ENCODE assay signal across 31 cellular contexts in the genomic region with DNA sequence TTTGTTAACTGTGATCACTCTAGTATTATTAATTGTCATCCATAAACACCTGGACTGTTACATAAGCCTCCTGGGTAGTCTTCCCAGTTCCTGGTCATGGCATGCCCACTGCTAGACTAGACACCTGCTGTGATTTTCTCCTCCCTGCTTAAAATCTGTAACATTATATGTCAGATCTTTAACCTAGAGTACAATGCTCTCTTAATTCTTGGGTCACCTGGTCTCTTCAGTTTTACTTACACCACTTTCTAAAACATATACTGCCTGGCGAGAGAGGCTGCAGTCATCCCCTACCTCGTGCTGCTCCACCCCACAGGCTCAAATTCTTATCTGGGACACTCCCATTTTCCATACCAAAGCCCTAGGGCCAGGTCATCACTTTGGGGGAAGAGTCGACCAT.
DNase-seq lines count a peak whose midpoint lies in the region; ATAC-seq and TF ChIP-seq lines count a peak whose summit lies in the region.
"Had no signal": no experiment of that assay in that cellular context is flagged by ENCODE, and none has a peak within 500 bp of the region (broad histone marks: within the 10 kb centered on the region; RNA-seq: fewer than 3 reads in every experiment).

No MANE protein-coding gene starts in this region.

- H3K4me1 Mint-ChIP-seq in GM23338 (peaks cover 8% of the 10 kb centered on the region), endodermal cell (peaks cover 48% of the 10 kb centered on the region), mesothelial cell of epicardium (peaks cover 13% of the 10 kb centered on the region)
- H3K4me1 Mint-ChIP-seq: activated CD4-positive, alpha-beta T cell treated with anti-CD3 and anti-CD28 coated beads for 36 hours; activated naive CD4-positive, alpha-beta T cell treated with anti-CD3 and anti-CD28 coated beads, Interleukin-2, amount 50 U/mL, for 24 hours; natural killer cell had no signal

- TF ChIP-seq CTCF in GM23338 (conservative IDR thresholded peaks at IDR 0.05; ENCODE audit: low read depth in 2 of 2), result no peak
- TF ChIP-seq CTCF in endodermal cell (conservative IDR thresholded peaks at IDR 0.05), result no peak
- TF ChIP-seq CTCF in mesothelial cell of epicardium (IDR thresholded peaks at IDR 0.05; ENCODE audit: unreplicated experiment), result no peak

- no peaks in the 10 kb centered on the region for H3K9me2 ChIP-seq in GM23338 (ENCODE audit: insufficient read depth)

- H3K4me3 Mint-ChIP-seq in GM23338 (no peak overlapping the region), endodermal cell (no peak overlapping the region), mesothelial cell of epicardium (no peak overlapping the region)
- H3K4me3 Mint-ChIP-seq: activated CD4-positive, alpha-beta T cell treated with anti-CD3 and anti-CD28 coated beads for 36 hours; activated naive CD4-positive, alpha-beta T cell treated with anti-CD3 and anti-CD28 coated beads, Interleukin-2, amount 50 U/mL, for 24 hours; brain; natural killer cell had no signal

- no peaks in the 10 kb centered on the region for H3K36me3 ChIP-seq in GM23338 (ENCODE audit: insufficient read depth)
- H3K36me3 ChIP-seq in endodermal cell (ENCODE audit: control insufficient read depth, insufficient read depth, low read length), result peaks cover 54% of the 10 kb centered on the region
- H3K36me3 ChIP-seq: BLaER1, SJCRH30, tibial nerve had no signal

- H3K79me2 ChIP-seq in GM23338 (replicated peaks; ENCODE audit: insufficient read depth), result no peaks in the 10 kb centered on the region

- no peak overlapping the region for H3K27ac ChIP-seq in GM23338 (ENCODE audit: low read depth)
- H3K27ac ChIP-seq in endodermal cell (ENCODE audit: low read depth, low read length), result no peak overlapping the region
- H3K27ac ChIP-seq: BLaER1, heart left ventricle, SJCRH30, tibial nerve had no signal

- H3K27ac Mint-ChIP-seq in GM23338 (no peak overlapping the region), endodermal cell (peak overlapping the region; percentile 41), mesothelial cell of epicardium (no peak overlapping the region)
- H3K27ac Mint-ChIP-seq: activated CD4-positive, alpha-beta T cell treated with anti-CD3 and anti-CD28 coated beads for 36 hours; activated naive CD4-positive, alpha-beta T cell treated with anti-CD3 and anti-CD28 coated beads, Interleukin-2, amount 50 U/mL, for 24 hours; activated T-helper 2 cell treated with anti-CD3 and anti-CD28 coated beads, Interferon-gamma antibody, Interleukin-2, Interleukin-4, amounts not matched to agents 10 μg/mL and 5 μg/mL and 100 μg/mL, durations not matched to agents 14 hours and 24 hours and 36 hours; natural killer cell had no signal

- no peak overlapping the region for H3K9ac ChIP-seq in endodermal cell (ENCODE audit: extremely low read depth, low read length, poor library complexity, severe bottlenecking)
- H3K9ac ChIP-seq: BLaER1 had no signal

- no peaks in the 10 kb centered on the region for H3F3A ChIP-seq in GM23338 (replicated peaks; ENCODE audit: low read depth)

- H3K9me3 Mint-ChIP-seq in GM23338, result no peaks in the 10 kb centered on the region
- H3K9me3 Mint-ChIP-seq in endodermal cell, result no peaks in the 10 kb centered on the region
- peaks cover 11% of the 10 kb centered on the region for H3K9me3 Mint-ChIP-seq in mesothelial cell of epicardium

- no peaks in the 10 kb centered on the region for H3K36me3 Mint-ChIP-seq in GM23338 (ENCODE audit: low read depth)
- peaks cover 38% of the 10 kb centered on the region for H3K36me3 Mint-ChIP-seq in endodermal cell (ENCODE audit: low read depth)
- peaks cover 3% of the 10 kb centered on the region for H3K36me3 Mint-ChIP-seq in mesothelial cell of epicardium
- H3K36me3 Mint-ChIP-seq: activated naive CD4-positive, alpha-beta T cell treated with anti-CD3 and anti-CD28 coated beads, Interleukin-2, amount 50 U/mL, for 24 hours; natural killer cell had no signal

- no peak overlapping the region for H3K4me3 ChIP-seq in GM23338
- no peak overlapping the region for H3K4me3 ChIP-seq in endodermal cell (ENCODE audit: low read length)
- H3K4me3 ChIP-seq: BLaER1, heart left ventricle, lung, mucosa of descending colon, SJCRH30, tibial nerve had no signal

- no peak overlapping the region for H3K4me2 ChIP-seq in GM23338
- H3K4me2 ChIP-seq: BLaER1 had no signal

- H3K9me3 ChIP-seq in endodermal cell (ENCODE audit: control insufficient read depth, low read length), result no peaks in the 10 kb centered on the region
- H3K9me3 ChIP-seq: BLaER1, heart left ventricle, mucosa of descending colon, SJCRH30, tibial nerve had no signal

- ATAC-seq in GM23338, result peak; percentile 51; the same call in 2 of the 3 replicates
- ATAC-seq: activated CD4-positive, alpha-beta T cell treated with anti-CD3 and anti-CD28 coated beads for 36 hours; HCT116; HepG2; mucosa of descending colon; natural killer cell had no signal

- no peaks in the 10 kb centered on the region for H4K20me1 ChIP-seq in GM23338 (replicated peaks; ENCODE audit: insufficient read depth)
- H4K20me1 ChIP-seq: BLaER1 had no signal

- H3K27me3 ChIP-seq in GM23338 (ENCODE audit: insufficient read depth) (no peaks in the 10 kb centered on the region), endodermal cell (ENCODE audit: control insufficient read depth, insufficient read depth, low read length, poor library complexity, severe bottlenecking) (no peaks in the 10 kb centered on the region)
- H3K27me3 ChIP-seq: BLaER1, heart left ventricle, SJCRH30, tibial nerve had no signal

- no peak overlapping the region for H2AFZ ChIP-seq in GM23338

- DNase-seq in ELF-1 (ENCODE audit: low read depth, low spot score) (peak; percentile 20), GM23338 (ENCODE audit: low spot score) (peak; percentile 22), NCI-H2196 (lab: John Stamatoyannopoulos, UW; ENCODE audit: unreplicated experiment) (peak; percentile 17), endodermal cell (no peak), hippocampal formation (lab: John Stamatoyannopoulos, UW) (no peak), mesothelial cell of epicardium (ENCODE audit: low spot score in 2 of 2, unreplicated experiment in 2 of 2) (no peak), GF-D8 (lab: John Stamatoyannopoulos, UW) (no peak)
- DNase-seq: activated CD4-positive, alpha-beta T cell treated with anti-CD3 and anti-CD28 coated beads for 36 hours; activated CD8-positive, alpha-beta memory T cell treated with anti-CD3 and anti-CD28 coated beads for 24 hours; activated T-cell treated with anti-CD3 and anti-CD28 coated beads for 4 hours; amniotic stem cell; foreskin melanocyte; heart left ventricle; Kasumi-1; kidney glomerular epithelial cell; mucosa of descending colon; MV-4-11; natural killer cell; NCI-H774; SJCRH30; stimulated activated CD4-positive, alpha-beta T cell treated with anti-CD3 and anti-CD28 coated beads, Interleukin-15, amount 100 ng/mL, for 24 hours; stimulated activated CD4-positive, alpha-beta T cell treated with anti-CD3 and anti-CD28 coated beads, Interleukin-4, amount 100 ng/mL, for 4 hours; T-helper 9 cell had no signal

- peaks cover 13% of the 10 kb centered on the region; the same call in 1 of the 2 replicates for H3K4me1 ChIP-seq in GM23338 (ENCODE audit: insufficient read depth)
- peaks cover 11% of the 10 kb centered on the region for H3K4me1 ChIP-seq in endodermal cell (ENCODE audit: control insufficient read depth, insufficient read depth, low read length)
- H3K4me1 ChIP-seq: BLaER1, SJCRH30, tibial nerve had no signal

- H3K27me3 Mint-ChIP-seq in GM23338 (ENCODE audit: insufficient read depth, low read depth, poor library complexity) (peaks cover 1% of the 10 kb centered on the region), endodermal cell (ENCODE audit: insufficient read depth) (no peaks in the 10 kb centered on the region), mesothelial cell of epicardium (ENCODE audit: low read depth) (no peaks in the 10 kb centered on the region)
- H3K27me3 Mint-ChIP-seq: activated CD4-positive, alpha-beta T cell treated with anti-CD3 and anti-CD28 coated beads for 36 hours; activated naive CD4-positive, alpha-beta T cell treated with anti-CD3 and anti-CD28 coated beads, Interleukin-2, amount 50 U/mL, for 24 hours; brain had no signal

- 56 to 70% methylated on average over 2 to 3 of the region's 3 CpGs for WGBS in endodermal cell (ENCODE audit: insufficient coverage in 1 of 2, insufficient read length in 1 of 2), 2 experiments

TF ChIP-seq in GM23338, 12 proteins besides CTCF, POLR2A, EP300 and RAD21 (continues in another document):
- TF ChIP-seq JUNB (IDR thresholded peaks at IDR 0.05; ENCODE audit: unreplicated experiment) (no peak), ETS1 (IDR thresholded peaks at IDR 0.05) (no peak), ZNF331 (CRISPR knock-in tag; IDR thresholded peaks at IDR 0.05; ENCODE audit: low read depth) (no peak), NANOG (IDR thresholded peaks at IDR 0.05; ENCODE audit: borderline replicate concordance) (no peak), EZH2 (IDR thresholded peaks at IDR 0.05; ENCODE audit: low read depth, unreplicated experiment) (no peak), ZNF114 (CRISPR knock-in tag; IDR thresholded peaks at IDR 0.05) (no peak)

Comparison
In these comparisons a context has a peak if more than half of its experiments do, and no peak if none do; other contexts are left out.
1. DNase-seq: peak in ELF-1 (single experiment), GM23338 (single experiment) and NCI-H2196 (single experiment); none in endodermal cell (single experiment), hippocampal formation (0 of 2), mesothelial cell of epicardium (0 of 2) and GF-D8 (single experiment).